18 cellular contexts compared by ENCODE assay signal in the genomic region with DNA sequence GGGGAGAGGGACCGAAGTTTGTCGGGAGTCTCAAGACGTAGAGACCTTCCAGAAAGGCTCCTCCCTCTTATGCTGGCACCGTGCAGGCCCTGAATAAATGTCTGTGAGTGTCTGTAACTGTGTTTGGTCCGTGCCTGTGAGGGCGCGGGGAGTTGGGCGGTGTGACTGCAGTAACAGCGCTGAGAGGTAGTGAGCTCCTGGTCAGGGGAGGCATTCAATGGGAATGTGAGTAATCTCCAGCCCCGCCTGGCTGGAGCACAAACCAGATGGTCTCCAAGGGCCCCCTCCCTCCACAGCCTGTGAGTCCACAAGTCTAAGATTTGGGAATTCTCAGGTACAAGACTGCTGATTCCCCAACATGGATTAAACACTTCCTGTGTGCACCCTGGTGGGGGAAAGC.
DNase-seq lines count a peak whose midpoint lies in the region; ATAC-seq and TF ChIP-seq lines count a peak whose summit lies in the region.
"Had no signal": no experiment of that assay in that cellular context is flagged by ENCODE, and none has a peak within 500 bp of the region (broad histone marks: within the 10 kb centered on the region; RNA-seq: fewer than 3 reads in every experiment).

No MANE protein-coding gene starts in this region.

- intact Hi-C loops in left ventricle myocardium superior (cut with micrococcal nuclease), result no loop called here

- ATAC-seq in left ventricle myocardium superior, result no peak
- ATAC-seq: SK-N-SH treated with all-trans-retinoic acid at 6 μM for 48 hours had no signal

- H3K4me1 ChIP-seq in NT2/D1 (ENCODE audit: insufficient read depth, insufficient read length), result peaks cover 13% of the 10 kb centered on the region

- DNase-seq in NB4 (ENCODE audit: low read depth) (peak; percentile 32), NT2/D1 (ENCODE audit: low read depth, low spot score) (no peak), left ventricle myocardium superior (peak; percentile 11), retina (peak; percentile 9), SK-N-DZ (ENCODE audit: low spot score) (no peak), NCI-H524 (lab: John Stamatoyannopoulos, UW) (no peak)
- DNase-seq in activated CD4-positive, alpha-beta T cell treated with anti-CD3 and anti-CD28 coated beads, Interleukin-2, amount 50 U/mL, for 4 hours, result no peak
- DNase-seq: ACHN; HFFc6; IMR-90; NCI-H1092; NCI-H146; NCI-H2029 treated with DMSO at 0.1 percent for 48 hours; NCI-H2171; NCI-H526 treated with DMSO at 0.1 percent for 48 hours; NK-92 treated with Interleukin-12 subunit alpha and Interleukin-12 subunit beta, amount 100 ng/mL, for 24 hours; SHP77 treated with DMSO at 0.1 percent for 48 hours had no signal

- no peak for TF ChIP-seq POLR2A in NB4 (IDR thresholded peaks at IDR 0.05; ENCODE audit: extremely low read depth, insufficient read length)

- peak overlapping the region; percentile 9 for H3K9ac ChIP-seq in NT2/D1 (ENCODE audit: insufficient read length, low read depth)

- H3K9me3 ChIP-seq in NT2/D1 (ENCODE audit: insufficient read depth, low read length), result no peaks in the 10 kb centered on the region

- no peaks in the 10 kb centered on the region for H3K36me3 ChIP-seq in NT2/D1 (ENCODE audit: insufficient read depth, insufficient read length, low read length)

- no peak for TF ChIP-seq CTCF in NB4 (IDR thresholded peaks at IDR 0.05; ENCODE audit: low read depth, low read length)

- peaks cover 5% of the 10 kb centered on the region for H3K27me3 ChIP-seq in NT2/D1 (ENCODE audit: insufficient read depth, insufficient read length)

- H3K4me3 ChIP-seq in NB4 (ENCODE audit: low read depth, low read length), result peak overlapping the region; percentile 38
- H3K4me3 ChIP-seq in NT2/D1 (ENCODE audit: insufficient read length, low read depth), result no peak overlapping the region

Comparison
In these comparisons a context has a peak if more than half of its experiments do, and no peak if none do; other contexts are left out.
1. DNase-seq: peak in NB4 (single experiment), left ventricle myocardium superior (single experiment) and retina (single experiment); none in NT2/D1 (single experiment), SK-N-DZ (single experiment), activated CD4-positive, alpha-beta T cell treated with anti-CD3 and anti-CD28 coated beads, Interleukin-2, amount 50 U/mL, for 4 hours (0 of 2) and NCI-H524 (0 of 2).